In genomic region chr2:66888246-66888645, GRCh38 we compare ENCODE assay signal across 12 cellular contexts.
"Had no signal": no experiment of that assay in that cellular context is flagged by ENCODE, and none has a peak within 500 bp of the region (broad histone marks: within the 10 kb centered on the region; RNA-seq: fewer than 3 reads in every experiment).

No MANE protein-coding gene starts in this region.

- H3K36me3 Mint-ChIP-seq: activated naive CD4-positive, alpha-beta T cell treated with anti-CD3 and anti-CD28 coated beads, Interleukin-2, amount 50 U/mL, for 24 hours; natural killer cell had no signal

- H3K4me3 Mint-ChIP-seq: activated naive CD4-positive, alpha-beta T cell treated with anti-CD3 and anti-CD28 coated beads, Interleukin-2, amount 50 U/mL, for 24 hours; natural killer cell; stimulated activated naive CD8-positive, alpha-beta T cell treated with anti-CD3 and anti-CD28 coated beads, Interleukin-15, Interleukin-2, amounts not matched to agents 100 ng/mL and 50 ng/mL, for 24 hours had no signal

- DNase-seq: activated T-cell treated with anti-CD3 and anti-CD28 coated beads, Interleukin-2, amount 50 U/mL, for 1 hour; amygdala; kidney; left ventricle myocardium inferior; natural killer cell; stimulated activated CD4-positive, alpha-beta T cell treated with anti-CD3 and anti-CD28 coated beads, Interleukin-4, amount 100 ng/mL, for 1 hour; stimulated activated CD8-positive, alpha-beta memory T cell treated with anti-CD3 and anti-CD28 coated beads, Interleukin-4, amount 100 ng/mL, for 48 hours; testis had no signal

- H3K27ac ChIP-seq: gastrocnemius medialis, left ventricle myocardium inferior, testis had no signal

- H3K4me1 Mint-ChIP-seq: activated naive CD4-positive, alpha-beta T cell treated with anti-CD3 and anti-CD28 coated beads, Interleukin-2, amount 50 U/mL, for 24 hours; natural killer cell had no signal

- H3K9me3 ChIP-seq: gastrocnemius medialis, testis had no signal

- H3K27ac Mint-ChIP-seq: activated naive CD4-positive, alpha-beta T cell treated with anti-CD3 and anti-CD28 coated beads, Interleukin-2, amount 50 U/mL, for 24 hours; natural killer cell; progenitor cell of endocrine pancreas; stimulated activated naive CD8-positive, alpha-beta T cell treated with anti-CD3 and anti-CD28 coated beads, Interleukin-15, Interleukin-2, amounts not matched to agents 100 ng/mL and 50 ng/mL, for 24 hours had no signal

- H3K4me3 ChIP-seq: gastrocnemius medialis, left ventricle myocardium inferior, testis had no signal

- H3K27me3 ChIP-seq: gastrocnemius medialis, testis had no signal

- ATAC-seq: natural killer cell had no signal

- H3K4me1 ChIP-seq: gastrocnemius medialis, left ventricle myocardium inferior, testis had no signal

- H3K27me3 Mint-ChIP-seq: activated naive CD4-positive, alpha-beta T cell treated with anti-CD3 and anti-CD28 coated beads, Interleukin-2, amount 50 U/mL, for 24 hours; progenitor cell of endocrine pancreas had no signal

- H3K36me3 ChIP-seq: gastrocnemius medialis, left ventricle myocardium inferior had no signal
